8 cellular contexts compared by ENCODE assay signal in genomic region chr15:91032919-91033803, GRCh38. TPM values are rescaled to one million over a fixed set of nuclear protein-coding genes. Genes with fewer than 3 reads are reported as not detected.
DNase-seq lines count a peak whose midpoint lies in the region; ATAC-seq and TF ChIP-seq lines count a peak whose summit lies in the region.

No MANE protein-coding gene starts in this region.

- H3K79me2 ChIP-seq in Karpas-422 (ENCODE audit: low read length) (no peaks in the 10 kb centered on the region), SU-DHL-6 (ENCODE audit: insufficient read depth, low read length) (no peaks in the 10 kb centered on the region)

- H4K20me1 ChIP-seq in Karpas-422 (ENCODE audit: insufficient read depth, low read depth, low read length) (no peaks in the 10 kb centered on the region), SU-DHL-6 (ENCODE audit: low read depth, low read length) (no peaks in the 10 kb centered on the region)

- H3K4me1 Mint-ChIP-seq in immature natural killer cell, result peaks cover 1 to 7% of the 10 kb centered on the region in 2 donors

- H3K4me3 ChIP-seq in Karpas-422 (ENCODE audit: low read length), result peak overlapping the region; percentile 40; the same call in 1 of the 2 replicates
- H3K4me3 ChIP-seq in SU-DHL-6 (ENCODE audit: insufficient read depth, low read length, poor library complexity, severe bottlenecking), result no peak overlapping the region

- H3K4me3 Mint-ChIP-seq in immature natural killer cell, result no peak overlapping the region

- no peaks in the 10 kb centered on the region for H3K36me3 ChIP-seq in Karpas-422 (ENCODE audit: insufficient read depth, low read length)
- no peaks in the 10 kb centered on the region for H3K36me3 ChIP-seq in SU-DHL-6 (ENCODE audit: low read length)

- TF ChIP-seq CTCF in SU-DHL-6 (IDR thresholded peaks at IDR 0.05; ENCODE audit: insufficient read depth, low read length, poor library complexity, severe bottlenecking), result peak; percentile 63

- peaks cover 6% of the 10 kb centered on the region for H3K4me1 ChIP-seq in Karpas-422 (ENCODE audit: low read length)

- DNase-seq in GDM1 (lab: John Stamatoyannopoulos, UW) (peak; percentile 16), Karpas-422 (peak; percentile 82), astrocyte of the hippocampus (ENCODE audit: low read depth, low spot score) (peak; percentile 43), immature natural killer cell (peak; percentile 28 to 38 (median 30)), GM03348 (ENCODE audit: low spot score) (no peak)
- peak; percentile 31 to 33 for DNase-seq in stimulated activated CD4-positive, alpha-beta T cell treated with anti-CD3 and anti-CD28 coated beads, Interleukin-4, amount 100 ng/mL, for 4 hours

- H3K9me2 ChIP-seq in Karpas-422 (replicated peaks; ENCODE audit: insufficient read depth, low read length) (no peaks in the 10 kb centered on the region), SU-DHL-6 (replicated peaks; ENCODE audit: insufficient read depth, low read length) (no peaks in the 10 kb centered on the region)

- no peak for ATAC-seq in HG03354 (IDR thresholded peaks at IDR 0.05; ENCODE audit: poor library complexity, severe bottlenecking, unreplicated experiment)

- H3K27me3 Mint-ChIP-seq in immature natural killer cell (ENCODE audit: low read depth in 3 of 3), result peaks cover 1 to 8% (median 3%) of the 10 kb centered on the region in 3 donors

- H3K4me2 ChIP-seq in Karpas-422 (ENCODE audit: low read depth, low read length, poor library complexity, severe bottlenecking), result peak overlapping the region; percentile 58
- H3K4me2 ChIP-seq in SU-DHL-6 (ENCODE audit: low read depth, low read length, poor library complexity, severe bottlenecking), result no peak overlapping the region

- peak overlapping the region in 1 of 6 donors; percentile 80 for H3K27ac Mint-ChIP-seq in immature natural killer cell

- no peaks in the 10 kb centered on the region for H3F3A ChIP-seq in SU-DHL-6 (ENCODE audit: insufficient read depth)

- H3K9ac ChIP-seq in Karpas-422 (ENCODE audit: low read length) (no peak overlapping the region), SU-DHL-6 (ENCODE audit: low read length) (no peak overlapping the region)

- H3K27me3 ChIP-seq in Karpas-422 (ENCODE audit: low read length) (no peaks in the 10 kb centered on the region), SU-DHL-6 (ENCODE audit: low read length) (no peaks in the 10 kb centered on the region)

- H3K36me3 Mint-ChIP-seq in immature natural killer cell, result no peaks in the 10 kb centered on the region

- H2AFZ ChIP-seq in Karpas-422 (ENCODE audit: low read length), result peak overlapping the region; percentile 81; the same call in 1 of the 2 replicates
- H2AFZ ChIP-seq in SU-DHL-6 (ENCODE audit: low read depth, low read length, severe bottlenecking), result no peak overlapping the region

- H3K9me3 ChIP-seq in Karpas-422 (ENCODE audit: low read length) (no peaks in the 10 kb centered on the region), SU-DHL-6 (ENCODE audit: insufficient read depth, low read length) (no peaks in the 10 kb centered on the region)

- H3K27ac ChIP-seq in Karpas-422 (ENCODE audit: low read length) (no peak overlapping the region), SU-DHL-6 (ENCODE audit: low read depth, low read length) (no peak overlapping the region)

- no peaks in the 10 kb centered on the region for H3K9me3 Mint-ChIP-seq in immature natural killer cell

RNA-seq across cellular contexts. Expression of gene VPS33B, which starts 10.8 kb away (rescaled TPM):
- total RNA-seq in Karpas-422 (2014; rRNA removed; shearing (Covaris generic); ENCODE audit: low replicate concordance), result 5.7 and 7.5 TPM in 2 replicates
- 10 to 100 TPM in 1 of 3 donors, 1 to 10 TPM in 2; 4.2 to 10.5 (median 4.7) TPM for polyA plus RNA-seq in immature natural killer cell

RNA-seq across cellular contexts. Expression of gene PRC1, which starts 38.8 kb away (rescaled TPM):
- total RNA-seq in Karpas-422 (2014; rRNA removed; shearing (Covaris generic); ENCODE audit: low replicate concordance), result 87.5 and 95.5 TPM in 2 replicates
- polyA plus RNA-seq in immature natural killer cell, result 1 to 10 TPM; 1.1 to 4.1 (median 1.5) TPM
